Comparison of ENCODE assay signal across 16 cellular contexts in genomic region chr6:10384064-10384317, GRCh38. TPM values are rescaled to one million over a fixed set of nuclear protein-coding genes. Genes with fewer than 3 reads are reported as not detected.
A peak's percentile ranks its signal among the peaks of the same experiment; 100 is the strongest.
DNase-seq lines count a peak whose midpoint lies in the region; ATAC-seq and TF ChIP-seq lines count a peak whose summit lies in the region.
"Had no signal": no experiment of that assay in that cellular context is flagged by ENCODE, and none has a peak within 500 bp of the region (broad histone marks: within the 10 kb centered on the region; RNA-seq: fewer than 3 reads in every experiment).

No MANE protein-coding gene starts in this region.

- TF ChIP-seq POLR2A in vagina (IDR thresholded peaks at IDR 0.05), result no peak

- peak overlapping the region; percentile 59 for H3K4me3 Mint-ChIP-seq in WTC11
- H3K4me3 Mint-ChIP-seq: dendritic cell treated with granulocyte-macrophage colony-stimulating factor and Interleukin-4, amounts not matched to agents 40 ng/mL and 50 ng/mL, for 4 days had no signal

- CTCF ChIA-PET in WTC11 (lab: Charles Lee), result interaction anchor here (0.6 to 1.8 kb wide), 2 partner anchors 14 to 20 kb away, joined by 3 to 4 read pairs; no protein-coding TSS in a partner anchor

- H3K36me3 ChIP-seq in hepatocyte (replicated peaks; ENCODE audit: insufficient read depth, low read depth) (no peaks in the 10 kb centered on the region), vagina (no peaks in the 10 kb centered on the region)
- H3K36me3 ChIP-seq: ascending aorta had no signal

- H3K27ac Mint-ChIP-seq in WTC11, result no peak overlapping the region
- H3K27ac Mint-ChIP-seq: activated T-helper 2 cell treated with anti-CD3 and anti-CD28 coated beads, Interferon-gamma antibody, Interleukin-2, Interleukin-4, amounts not matched to agents 10 μg/mL and 5 μg/mL and 100 μg/mL, durations not matched to agents 14 hours and 24 hours and 36 hours; dendritic cell treated with granulocyte-macrophage colony-stimulating factor and Interleukin-4, amounts not matched to agents 40 ng/mL and 50 ng/mL, for 4 days had no signal

- H3K4me3 ChIP-seq in right cardiac atrium (ENCODE audit: low read length), result peak overlapping the region; percentile 13
- H3K4me3 ChIP-seq in hepatocyte, result no peak overlapping the region
- H3K4me3 ChIP-seq in vagina, result peak overlapping the region in 1 of 2 donors; percentile 30

- peak overlapping the region; percentile 76 for H3K4me2 ChIP-seq in hepatocyte

- no peaks in the 10 kb centered on the region for H3K36me3 Mint-ChIP-seq in WTC11

- H4K20me1 ChIP-seq in hepatocyte (ENCODE audit: insufficient read depth, poor library complexity, severe bottlenecking), result no peaks in the 10 kb centered on the region

- no peak overlapping the region for H2AFZ ChIP-seq in hepatocyte

- no peak for ATAC-seq in right cardiac atrium
- no peak for ATAC-seq in Right ventricle myocardium inferior
- no peak for ATAC-seq in WTC11
- ATAC-seq in GM18868 (IDR thresholded peaks at IDR 0.05; ENCODE audit: unreplicated experiment), result no peak

- peaks cover 3% of the 10 kb centered on the region for H3K27me3 ChIP-seq in right cardiac atrium (ENCODE audit: control insufficient read depth, insufficient read depth)
- H3K27me3 ChIP-seq in hepatocyte, result peaks cover 90% of the 10 kb centered on the region
- H3K27me3 ChIP-seq in vagina, result peaks cover 7% of the 10 kb centered on the region

- peaks cover 98% of the 10 kb centered on the region for H3K27me3 Mint-ChIP-seq in WTC11 (ENCODE audit: low read depth)

- no peaks in the 10 kb centered on the region for H3K9me3 Mint-ChIP-seq in WTC11
- H3K9me3 Mint-ChIP-seq: dendritic cell treated with granulocyte-macrophage colony-stimulating factor and Interleukin-4, amounts not matched to agents 40 ng/mL and 50 ng/mL, for 4 days had no signal

- H3K9me2 ChIP-seq in hepatocyte (replicated peaks; ENCODE audit: insufficient read depth), result no peaks in the 10 kb centered on the region

- DNase-seq in right cardiac atrium (no peak), Right ventricle myocardium inferior (ENCODE audit: missing footprints) (no peak), WTC11 (ENCODE audit: low spot score) (no peak), hepatocyte (ENCODE audit: low spot score) (no peak), vagina (ENCODE audit: extremely low spot score in 2 of 2) (no peak), NCI-H1105 (lab: John Stamatoyannopoulos, UW) (no peak), islet precursor cell (no peak)
- DNase-seq: activated CD4-positive, alpha-beta T cell treated with anti-CD3 and anti-CD28 coated beads for 4 hours; hypothalamus; NCI-H2171; Right ventricle myocardium superior; T-helper 9 cell had no signal

- TF ChIP-seq CTCF in WTC11 (IDR thresholded peaks at IDR 0.05), result no peak
- TF ChIP-seq CTCF in hepatocyte (IDR thresholded peaks at IDR 0.05; ENCODE audit: poor library complexity), result no peak
- TF ChIP-seq CTCF in vagina (IDR thresholded peaks at IDR 0.05), result no peak

- H3K27ac ChIP-seq in right cardiac atrium (ENCODE audit: low read length) (no peak overlapping the region), hepatocyte (peak overlapping the region; percentile 69), vagina (peak overlapping the region; percentile 16)
- H3K27ac ChIP-seq: ascending aorta had no signal

- no peaks in the 10 kb centered on the region for H3K79me2 ChIP-seq in hepatocyte

- peaks cover 67% of the 10 kb centered on the region for H3K4me1 Mint-ChIP-seq in WTC11

- H3K4me1 ChIP-seq in right cardiac atrium (ENCODE audit: control insufficient read depth, insufficient read depth, low read length) (no peaks in the 10 kb centered on the region), hepatocyte (ENCODE audit: insufficient read depth) (peaks cover 32% of the 10 kb centered on the region), vagina (peaks cover 19% of the 10 kb centered on the region)

- POLR2A ChIA-PET in WTC11 (lab: Charles Lee), result no interaction called here

- intact Hi-C loops in right cardiac atrium (cut with DNase I) (loop anchor here in 1 of 4 donors (2.0 kb wide), 1 partner anchor 17 kb away; no protein-coding TSS in a partner anchor), Right ventricle myocardium inferior (cut with DNase I) (no loop called here), vagina (cut with DNase I) (no loop called here)

- H3K9me3 ChIP-seq in right cardiac atrium (ENCODE audit: control insufficient read depth, low read length), result no peaks in the 10 kb centered on the region
- H3K9me3 ChIP-seq in hepatocyte (ENCODE audit: low read depth), result no peaks in the 10 kb centered on the region
- no peaks in the 10 kb centered on the region for H3K9me3 ChIP-seq in vagina
- H3K9me3 ChIP-seq: ascending aorta had no signal

- 2% methylated on average over 7 of the region's 7 CpGs for WGBS in right cardiac atrium
- WGBS in hepatocyte (ENCODE audit: low lambda C conversion rate, missing lambda C conversion rate), result 12% methylated on average over 7 of the region's 7 CpGs

TF ChIP-seq in WTC11, 78 proteins besides CTCF, POLR2A, EP300 and RAD21:
- TF ChIP-seq ZNF512 (CRISPR knock-in tag; IDR thresholded peaks at IDR 0.05; ENCODE audit: borderline replicate concordance) (no peak), FOXP1 (CRISPR knock-in tag; IDR thresholded peaks at IDR 0.05; ENCODE audit: borderline replicate concordance) (no peak), HMGXB4 (CRISPR knock-in tag; IDR thresholded peaks at IDR 0.05) (no peak), ESRRA (CRISPR knock-in tag; IDR thresholded peaks at IDR 0.05; ENCODE audit: borderline replicate concordance) (no peak), GABPB1 (CRISPR knock-in tag; IDR thresholded peaks at IDR 0.05) (no peak), NR3C1 (CRISPR knock-in tag; conservative IDR thresholded peaks at IDR 0.05; ENCODE audit: low read depth) (no peak), GTF2I (CRISPR knock-in tag; conservative IDR thresholded peaks at IDR 0.05) (no peak), SMAD3 (CRISPR knock-in tag; IDR thresholded peaks at IDR 0.05; ENCODE audit: borderline replicate concordance) (no peak), JAZF1 (CRISPR knock-in tag; IDR thresholded peaks at IDR 0.05) (no peak), SOX15 (CRISPR knock-in tag; IDR thresholded peaks at IDR 0.05) (no peak), RORB (CRISPR knock-in tag; IDR thresholded peaks at IDR 0.05) (no peak), HMGA2 (CRISPR knock-in tag; IDR thresholded peaks at IDR 0.05) (no peak), SMAD4 (CRISPR knock-in tag; IDR thresholded peaks at IDR 0.05) (no peak), NR2C2 (CRISPR knock-in tag; IDR thresholded peaks at IDR 0.05) (no peak), CDX4 (CRISPR knock-in tag; IDR thresholded peaks at IDR 0.05; ENCODE audit: borderline replicate concordance) (no peak), ATF6 (CRISPR knock-in tag; IDR thresholded peaks at IDR 0.05) (no peak)

RNA-seq across cellular contexts. Expression of gene TFAP2A, which starts 30.9 kb away (rescaled TPM):
- total RNA-seq in right cardiac atrium (1 to 10 TPM in 2 of 4 donors, under 1 TPM in 2; 0.53 to 1.6 (median 0.92) TPM), Right ventricle myocardium inferior (0.43 TPM), WTC11 (2021) (0.27 to 0.42 TPM (median 0.30 TPM) in 3 replicates), hepatocyte (6.2 TPM in 2 replicates), vagina (19.4 TPM)
- polyA plus RNA-seq in right cardiac atrium (0.57 TPM), hepatocyte (14.9 and 17.5 TPM in 2 replicates)
